ENCODE assay signal across 1 cellular context in the genomic region with DNA sequence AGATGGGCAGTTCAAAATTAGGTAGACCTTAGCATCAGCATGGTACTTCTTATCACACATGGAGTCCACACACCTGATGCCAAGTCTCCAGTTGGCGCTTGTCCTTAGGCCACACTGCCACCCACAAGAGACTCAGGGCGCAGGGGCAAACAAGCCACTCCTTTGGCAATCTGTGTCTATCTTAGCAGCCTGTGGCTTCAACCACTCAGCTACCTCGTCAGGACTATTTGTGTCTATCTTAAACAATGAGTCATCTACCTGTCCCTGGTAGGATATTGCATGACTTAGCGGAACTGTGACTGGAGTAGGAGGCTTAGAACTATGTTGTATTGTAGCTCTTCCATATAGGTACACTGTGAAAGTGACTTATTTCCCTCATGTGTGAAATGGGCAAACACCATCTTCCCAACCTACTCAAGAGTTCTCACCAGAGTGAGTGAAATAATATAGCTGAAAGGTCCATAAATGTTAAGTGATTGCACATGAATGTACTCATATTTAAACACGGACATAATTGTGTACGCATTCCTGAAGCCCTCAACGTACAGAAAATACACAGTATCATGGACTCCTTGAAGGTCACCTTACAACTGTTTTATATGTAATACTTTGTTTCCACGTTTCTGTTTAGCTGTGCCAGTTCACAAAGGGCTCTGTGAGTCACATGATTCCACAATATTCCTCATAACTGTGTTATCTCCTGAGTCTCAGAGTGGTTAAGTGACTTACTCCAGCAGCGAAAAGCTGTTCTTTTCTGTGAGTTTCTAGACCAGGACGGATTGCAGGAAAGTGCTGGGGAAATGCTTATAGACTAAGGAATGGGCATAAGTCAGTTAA.
A peak's percentile ranks its signal among the peaks of the same experiment; 100 is the strongest.
TF ChIP-seq lines count a peak whose summit lies in the region.

No MANE protein-coding gene starts in this region.

TF ChIP-seq in K562, 482 proteins besides CTCF, POLR2A, EP300 and RAD21 (continued from another document and continues in another):
- TF ChIP-seq CHD2 (IDR thresholded peaks at IDR 0.05; ENCODE audit: low read depth, low read length) (no peak), SIN3A (IDR thresholded peaks at IDR 0.05; ENCODE audit: borderline replicate concordance in 2 of 2, control insufficient read depth in 1 of 2, low read depth in 2 of 2, low read length in 2 of 2) (peak in 1 of 2 experiments; percentile 73; a peak in 1 of 4 replicates), TEAD4 (IDR thresholded peaks at IDR 0.05; ENCODE audit: low read length) (peak; percentile 15), TEAD4 (CRISPR knock-in tag; IDR thresholded peaks at IDR 0.05; ENCODE audit: borderline replicate concordance) (no peak), TAF15 (IDR thresholded peaks at IDR 0.05; ENCODE audit: low read depth, low read length) (no peak), SRSF1 (IDR thresholded peaks at IDR 0.05; ENCODE audit: low read depth, low read length) (no peak), ZNF24 (IDR thresholded peaks at IDR 0.05) (no peak), MXI1 (IDR thresholded peaks at IDR 0.05; ENCODE audit: low read depth, low read length) (no peak), EP400 (IDR thresholded peaks at IDR 0.05) (peak; percentile 49), ZC3H11A (IDR thresholded peaks at IDR 0.05; ENCODE audit: low read depth, low read length) (no peak), SAP30 (IDR thresholded peaks at IDR 0.05; ENCODE audit: borderline replicate concordance, insufficient read depth, low read depth, low read length, poor library complexity, severe bottlenecking) (no peak), ZNF224 (CRISPR knock-in tag; IDR thresholded peaks at IDR 0.05) (no peak), SAFB (IDR thresholded peaks at IDR 0.05; ENCODE audit: borderline replicate concordance, low read depth, low read length) (no peak), ZNF282 (CRISPR knock-in tag; IDR thresholded peaks at IDR 0.05) (no peak), MAFF (IDR thresholded peaks at IDR 0.05; ENCODE audit: low read length) (peak; percentile 87), ZNF79 (CRISPR knock-in tag; IDR thresholded peaks at IDR 0.05; ENCODE audit: low read depth) (no peak), GATA2 (CRISPR knock-in tag; IDR thresholded peaks at IDR 0.05) (0 out of 2 replicates have a peak, but pooled peaks have one; percentile 27), RFX1 (IDR thresholded peaks at IDR 0.05) (no peak), MCM7 (IDR thresholded peaks at IDR 0.05) (no peak), TRIM28 (IDR thresholded peaks at IDR 0.05) (no peak), GTF2E2 (tag; IDR thresholded peaks at IDR 0.05) (no peak), MAFK (IDR thresholded peaks at IDR 0.05; ENCODE audit: low read length) (peak; percentile 86), ZNF445 (CRISPR knock-in tag; IDR thresholded peaks at IDR 0.05; ENCODE audit: low read depth) (no peak), RBM15 (IDR thresholded peaks at IDR 0.05; ENCODE audit: insufficient read depth, low read length) (no peak), NR2C2 (CRISPR knock-in tag; IDR thresholded peaks at IDR 0.05) (no peak), NR2C2 (tag; IDR thresholded peaks at IDR 0.05) (no peak), DDX20 (tag; IDR thresholded peaks at IDR 0.05; ENCODE audit: low read depth) (no peak), POLR3G (IDR thresholded peaks at IDR 0.05; ENCODE audit: extremely low read depth, insufficient read length, insufficient replicate concordance) (no peak), HEY1 (CRISPR knock-in tag; IDR thresholded peaks at IDR 0.05; ENCODE audit: borderline replicate concordance) (no peak), TFAM (CRISPR knock-in tag; conservative IDR thresholded peaks at IDR 0.05) (no peak), POU5F1 (IDR thresholded peaks at IDR 0.05; ENCODE audit: borderline replicate concordance, low read depth, low read length, partially characterized antibody) (no peak), RBM14 (IDR thresholded peaks at IDR 0.05; ENCODE audit: borderline replicate concordance, insufficient read depth, low read depth, low read length) (no peak), CXXC5 (CRISPR knock-in tag; IDR thresholded peaks at IDR 0.05) (peak; percentile 22; the same call in 1 of the 2 replicates), RBM34 (IDR thresholded peaks at IDR 0.05; ENCODE audit: borderline replicate concordance, insufficient read depth, low read length) (no peak)
- TF ChIP-seq, protein P1, sequence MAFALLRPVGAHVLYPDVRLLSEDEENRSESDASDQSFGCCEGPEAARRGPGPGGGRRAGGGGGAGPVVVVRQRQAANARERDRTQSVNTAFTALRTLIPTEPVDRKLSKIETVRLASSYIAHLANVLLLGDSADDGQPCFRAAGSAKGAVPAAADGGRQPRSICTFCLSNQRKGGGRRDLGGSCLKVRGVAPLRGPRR (CRISPR knock-in tag; IDR thresholded peaks at IDR 0.05), result no peak
- TF ChIP-seq, protein P2, sequence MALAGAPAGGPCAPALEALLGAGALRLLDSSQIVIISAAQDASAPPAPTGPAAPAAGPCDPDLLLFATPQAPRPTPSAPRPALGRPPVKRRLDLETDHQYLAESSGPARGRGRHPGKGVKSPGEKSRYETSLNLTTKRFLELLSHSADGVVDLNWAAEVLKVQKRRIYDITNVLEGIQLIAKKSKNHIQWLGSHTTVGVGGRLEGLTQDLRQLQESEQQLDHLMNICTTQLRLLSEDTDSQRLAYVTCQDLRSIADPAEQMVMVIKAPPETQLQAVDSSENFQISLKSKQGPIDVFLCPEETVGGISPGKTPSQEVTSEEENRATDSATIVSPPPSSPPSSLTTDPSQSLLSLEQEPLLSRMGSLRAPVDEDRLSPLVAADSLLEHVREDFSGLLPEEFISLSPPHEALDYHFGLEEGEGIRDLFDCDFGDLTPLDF (CRISPR knock-in tag; IDR thresholded peaks at IDR 0.05), result no peak
- TF ChIP-seq, protein P3, sequence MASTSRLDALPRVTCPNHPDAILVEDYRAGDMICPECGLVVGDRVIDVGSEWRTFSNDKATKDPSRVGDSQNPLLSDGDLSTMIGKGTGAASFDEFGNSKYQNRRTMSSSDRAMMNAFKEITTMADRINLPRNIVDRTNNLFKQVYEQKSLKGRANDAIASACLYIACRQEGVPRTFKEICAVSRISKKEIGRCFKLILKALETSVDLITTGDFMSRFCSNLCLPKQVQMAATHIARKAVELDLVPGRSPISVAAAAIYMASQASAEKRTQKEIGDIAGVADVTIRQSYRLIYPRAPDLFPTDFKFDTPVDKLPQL (IDR thresholded peaks at IDR 0.05; ENCODE audit: extremely low read depth, insufficient read length), result no peak
- TF ChIP-seq, protein P4, sequence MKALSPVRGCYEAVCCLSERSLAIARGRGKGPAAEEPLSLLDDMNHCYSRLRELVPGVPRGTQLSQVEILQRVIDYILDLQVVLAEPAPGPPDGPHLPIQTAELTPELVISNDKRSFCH (CRISPR knock-in tag; IDR thresholded peaks at IDR 0.05), result no peak
- TF ChIP-seq, protein P4 (tag; IDR thresholded peaks at IDR 0.05), result no peak
- TF ChIP-seq, protein P5, sequence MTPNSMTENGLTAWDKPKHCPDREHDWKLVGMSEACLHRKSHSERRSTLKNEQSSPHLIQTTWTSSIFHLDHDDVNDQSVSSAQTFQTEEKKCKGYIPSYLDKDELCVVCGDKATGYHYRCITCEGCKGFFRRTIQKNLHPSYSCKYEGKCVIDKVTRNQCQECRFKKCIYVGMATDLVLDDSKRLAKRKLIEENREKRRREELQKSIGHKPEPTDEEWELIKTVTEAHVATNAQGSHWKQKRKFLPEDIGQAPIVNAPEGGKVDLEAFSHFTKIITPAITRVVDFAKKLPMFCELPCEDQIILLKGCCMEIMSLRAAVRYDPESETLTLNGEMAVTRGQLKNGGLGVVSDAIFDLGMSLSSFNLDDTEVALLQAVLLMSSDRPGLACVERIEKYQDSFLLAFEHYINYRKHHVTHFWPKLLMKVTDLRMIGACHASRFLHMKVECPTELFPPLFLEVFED (CRISPR knock-in tag; conservative IDR thresholded peaks at IDR 0.05), result 0 out of 2 replicates have a peak, but pooled peaks have one; percentile 19
- TF ChIP-seq, protein P6, sequence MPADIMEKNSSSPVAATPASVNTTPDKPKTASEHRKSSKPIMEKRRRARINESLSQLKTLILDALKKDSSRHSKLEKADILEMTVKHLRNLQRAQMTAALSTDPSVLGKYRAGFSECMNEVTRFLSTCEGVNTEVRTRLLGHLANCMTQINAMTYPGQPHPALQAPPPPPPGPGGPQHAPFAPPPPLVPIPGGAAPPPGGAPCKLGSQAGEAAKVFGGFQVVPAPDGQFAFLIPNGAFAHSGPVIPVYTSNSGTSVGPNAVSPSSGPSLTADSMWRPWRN (IDR thresholded peaks at IDR 0.05; ENCODE audit: low read depth), result no peak
- TF ChIP-seq, protein P7, sequence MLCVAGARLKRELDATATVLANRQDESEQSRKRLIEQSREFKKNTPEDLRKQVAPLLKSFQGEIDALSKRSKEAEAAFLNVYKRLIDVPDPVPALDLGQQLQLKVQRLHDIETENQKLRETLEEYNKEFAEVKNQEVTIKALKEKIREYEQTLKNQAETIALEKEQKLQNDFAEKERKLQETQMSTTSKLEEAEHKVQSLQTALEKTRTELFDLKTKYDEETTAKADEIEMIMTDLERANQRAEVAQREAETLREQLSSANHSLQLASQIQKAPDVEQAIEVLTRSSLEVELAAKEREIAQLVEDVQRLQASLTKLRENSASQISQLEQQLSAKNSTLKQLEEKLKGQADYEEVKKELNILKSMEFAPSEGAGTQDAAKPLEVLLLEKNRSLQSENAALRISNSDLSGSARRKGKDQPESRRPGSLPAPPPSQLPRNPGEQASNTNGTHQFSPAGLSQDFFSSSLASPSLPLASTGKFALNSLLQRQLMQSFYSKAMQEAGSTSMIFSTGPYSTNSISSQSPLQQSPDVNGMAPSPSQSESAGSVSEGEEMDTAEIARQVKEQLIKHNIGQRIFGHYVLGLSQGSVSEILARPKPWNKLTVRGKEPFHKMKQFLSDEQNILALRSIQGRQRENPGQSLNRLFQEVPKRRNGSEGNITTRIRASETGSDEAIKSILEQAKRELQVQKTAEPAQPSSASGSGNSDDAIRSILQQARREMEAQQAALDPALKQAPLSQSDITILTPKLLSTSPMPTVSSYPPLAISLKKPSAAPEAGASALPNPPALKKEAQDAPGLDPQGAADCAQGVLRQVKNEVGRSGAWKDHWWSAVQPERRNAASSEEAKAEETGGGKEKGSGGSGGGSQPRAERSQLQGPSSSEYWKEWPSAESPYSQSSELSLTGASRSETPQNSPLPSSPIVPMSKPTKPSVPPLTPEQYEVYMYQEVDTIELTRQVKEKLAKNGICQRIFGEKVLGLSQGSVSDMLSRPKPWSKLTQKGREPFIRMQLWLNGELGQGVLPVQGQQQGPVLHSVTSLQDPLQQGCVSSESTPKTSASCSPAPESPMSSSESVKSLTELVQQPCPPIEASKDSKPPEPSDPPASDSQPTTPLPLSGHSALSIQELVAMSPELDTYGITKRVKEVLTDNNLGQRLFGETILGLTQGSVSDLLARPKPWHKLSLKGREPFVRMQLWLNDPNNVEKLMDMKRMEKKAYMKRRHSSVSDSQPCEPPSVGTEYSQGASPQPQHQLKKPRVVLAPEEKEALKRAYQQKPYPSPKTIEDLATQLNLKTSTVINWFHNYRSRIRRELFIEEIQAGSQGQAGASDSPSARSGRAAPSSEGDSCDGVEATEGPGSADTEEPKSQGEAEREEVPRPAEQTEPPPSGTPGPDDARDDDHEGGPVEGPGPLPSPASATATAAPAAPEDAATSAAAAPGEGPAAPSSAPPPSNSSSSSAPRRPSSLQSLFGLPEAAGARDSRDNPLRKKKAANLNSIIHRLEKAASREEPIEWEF (CRISPR knock-in tag; IDR thresholded peaks at IDR 0.05), result no peak
- TF ChIP-seq, protein P8, sequence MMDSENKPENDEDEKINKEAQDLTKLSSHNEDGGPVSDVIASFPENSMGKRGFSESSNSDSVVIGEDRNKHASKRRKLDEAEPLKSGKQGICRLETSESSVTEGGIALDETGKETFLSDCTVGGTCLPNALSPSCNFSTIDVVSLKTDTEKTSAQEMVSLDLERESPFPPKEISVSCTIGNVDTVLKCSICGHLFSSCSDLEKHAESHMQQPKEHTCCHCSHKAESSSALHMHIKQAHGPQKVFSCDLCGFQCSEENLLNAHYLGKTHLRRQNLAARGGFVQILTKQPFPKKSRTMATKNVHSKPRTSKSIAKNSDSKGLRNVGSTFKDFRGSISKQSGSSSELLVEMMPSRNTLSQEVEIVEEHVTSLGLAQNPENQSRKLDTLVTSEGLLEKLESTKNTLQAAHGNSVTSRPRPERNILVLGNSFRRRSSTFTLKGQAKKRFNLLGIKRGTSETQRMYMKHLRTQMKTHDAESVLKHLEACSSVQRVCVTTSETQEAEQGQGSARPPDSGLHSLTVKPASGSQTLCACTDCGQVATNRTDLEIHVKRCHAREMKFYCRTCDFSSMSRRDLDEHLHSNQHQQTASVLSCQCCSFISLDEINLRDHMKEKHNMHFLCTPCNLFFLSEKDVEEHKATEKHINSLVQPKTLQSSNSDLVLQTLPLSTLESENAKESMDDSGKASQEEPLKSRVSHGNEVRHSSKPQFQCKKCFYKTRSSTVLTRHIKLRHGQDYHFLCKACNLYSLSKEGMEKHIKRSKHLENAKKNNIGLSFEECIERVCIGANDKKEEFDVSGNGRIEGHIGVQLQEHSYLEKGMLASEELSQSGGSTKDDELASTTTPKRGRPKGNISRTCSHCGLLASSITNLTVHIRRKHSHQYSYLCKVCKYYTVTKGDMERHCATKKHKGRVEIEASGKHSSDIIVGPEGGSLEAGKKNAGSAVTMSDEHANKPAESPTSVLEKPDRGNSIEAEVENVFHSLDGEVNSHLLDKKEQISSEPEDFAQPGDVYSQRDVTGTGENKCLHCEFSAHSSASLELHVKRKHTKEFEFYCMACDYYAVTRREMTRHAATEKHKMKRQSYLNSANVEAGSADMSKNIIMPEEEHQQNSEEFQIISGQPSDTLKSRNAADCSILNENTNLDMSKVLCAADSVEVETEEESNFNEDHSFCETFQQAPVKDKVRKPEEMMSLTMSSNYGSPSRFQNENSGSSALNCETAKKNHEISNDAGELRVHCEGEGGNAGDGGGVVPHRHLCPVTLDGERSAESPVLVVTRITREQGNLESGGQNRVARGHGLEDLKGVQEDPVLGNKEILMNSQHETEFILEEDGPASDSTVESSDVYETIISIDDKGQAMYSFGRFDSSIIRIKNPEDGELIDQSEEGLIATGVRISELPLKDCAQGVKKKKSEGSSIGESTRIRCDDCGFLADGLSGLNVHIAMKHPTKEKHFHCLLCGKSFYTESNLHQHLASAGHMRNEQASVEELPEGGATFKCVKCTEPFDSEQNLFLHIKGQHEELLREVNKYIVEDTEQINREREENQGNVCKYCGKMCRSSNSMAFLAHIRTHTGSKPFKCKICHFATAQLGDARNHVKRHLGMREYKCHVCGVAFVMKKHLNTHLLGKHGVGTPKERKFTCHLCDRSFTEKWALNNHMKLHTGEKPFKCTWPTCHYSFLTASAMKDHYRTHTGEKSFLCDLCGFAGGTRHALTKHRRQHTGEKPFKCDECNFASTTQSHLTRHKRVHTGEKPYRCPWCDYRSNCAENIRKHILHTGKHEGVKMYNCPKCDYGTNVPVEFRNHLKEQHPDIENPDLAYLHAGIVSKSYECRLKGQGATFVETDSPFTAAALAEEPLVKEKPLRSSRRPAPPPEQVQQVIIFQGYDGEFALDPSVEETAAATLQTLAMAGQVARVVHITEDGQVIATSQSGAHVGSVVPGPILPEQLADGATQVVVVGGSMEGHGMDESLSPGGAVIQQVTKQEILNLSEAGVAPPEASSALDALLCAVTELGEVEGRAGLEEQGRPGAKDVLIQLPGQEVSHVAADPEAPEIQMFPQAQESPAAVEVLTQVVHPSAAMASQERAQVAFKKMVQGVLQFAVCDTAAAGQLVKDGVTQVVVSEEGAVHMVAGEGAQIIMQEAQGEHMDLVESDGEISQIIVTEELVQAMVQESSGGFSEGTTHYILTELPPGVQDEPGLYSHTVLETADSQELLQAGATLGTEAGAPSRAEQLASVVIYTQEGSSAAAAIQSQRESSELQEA (IDR thresholded peaks at IDR 0.05; ENCODE audit: low read depth), result no peak
